ENCODE assay signal across 11 cellular contexts in the genomic region with DNA sequence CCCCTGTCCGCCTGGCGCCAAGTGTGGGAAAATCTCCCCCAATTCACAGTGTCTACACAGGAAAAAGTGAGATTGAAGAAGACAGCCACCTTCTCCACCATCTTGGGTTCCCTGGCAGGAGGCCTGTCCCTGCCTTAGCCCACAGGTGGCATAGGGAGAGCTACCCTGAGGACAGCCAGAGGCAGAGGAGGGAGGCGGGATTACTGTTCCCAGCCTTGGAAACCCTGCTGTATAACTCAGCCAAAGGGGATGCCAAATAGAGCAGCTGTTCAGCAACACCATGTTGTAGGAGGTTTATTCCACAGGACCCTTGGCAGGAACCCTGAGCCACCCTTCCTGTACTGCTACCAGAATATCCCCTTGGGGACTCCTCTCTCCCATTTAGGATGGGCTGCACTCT.
"Had no signal": no experiment of that assay in that cellular context is flagged by ENCODE, and none has a peak within 500 bp of the region (broad histone marks: within the 10 kb centered on the region; RNA-seq: fewer than 3 reads in every experiment).

No MANE protein-coding gene starts in this region.

- H3K4me3 ChIP-seq: ascending aorta, dorsolateral prefrontal cortex, gastroesophageal sphincter, left lung had no signal

- H3K27ac ChIP-seq: ascending aorta, dorsolateral prefrontal cortex, gastroesophageal sphincter, left lung had no signal

- ATAC-seq: gastroesophageal sphincter; left lung; natural killer cell treated with Interleukin-12 subunit alpha and Interleukin-12 subunit beta and Interleukin-15 and Interleukin-18, amount 100 ng/mL, for 72 hours; stimulated activated memory B cell treated with anti-CD40 and anti-IgM and Interleukin-4, amounts not matched to agents 10 μg/mL and 1 μg/mL and 100 μg/mL, for 72 hours had no signal

- H3K9me3 Mint-ChIP-seq: natural killer cell treated with Interleukin-12 subunit alpha and Interleukin-12 subunit beta and Interleukin-15 and Interleukin-18, amount 100 ng/mL, for 72 hours had no signal

- DNase-seq: activated CD4-positive, alpha-beta T cell treated with anti-CD3 and anti-CD28 coated beads, Interleukin-2, amount 50 U/mL, for 1 hour; activated CD8-positive, alpha-beta memory T cell treated with anti-CD3 and anti-CD28 coated beads for 24 hours; activated naive CD4-positive, alpha-beta T cell treated with Interleukin-2 at 50 U/mL for 16 hours; dorsolateral prefrontal cortex; left lung; posterior cingulate gyrus; retina had no signal

- H3K27ac Mint-ChIP-seq: natural killer cell treated with Interleukin-12 subunit alpha and Interleukin-12 subunit beta and Interleukin-15 and Interleukin-18, amount 100 ng/mL, for 72 hours had no signal

- H3K36me3 ChIP-seq: ascending aorta had no signal

- H3K27me3 ChIP-seq: ascending aorta, dorsolateral prefrontal cortex, gastroesophageal sphincter, left lung had no signal

- H3K27me3 Mint-ChIP-seq: natural killer cell treated with Interleukin-12 subunit alpha and Interleukin-12 subunit beta and Interleukin-15 and Interleukin-18, amount 100 ng/mL, for 72 hours; stimulated activated memory B cell treated with anti-CD40 and anti-IgM and Interleukin-4, amounts not matched to agents 10 μg/mL and 1 μg/mL and 100 μg/mL, for 72 hours had no signal

- H3K9me3 ChIP-seq: ascending aorta, gastroesophageal sphincter, left lung had no signal

- H3K4me3 Mint-ChIP-seq: natural killer cell treated with Interleukin-12 subunit alpha and Interleukin-12 subunit beta and Interleukin-15 and Interleukin-18, amount 100 ng/mL, for 72 hours; stimulated activated memory B cell treated with anti-CD40 and anti-IgM and Interleukin-4, amounts not matched to agents 10 μg/mL and 1 μg/mL and 100 μg/mL, for 72 hours had no signal

- H3K4me1 ChIP-seq: ascending aorta had no signal
